Comparison of ENCODE assay signal across 33 cellular contexts in genomic region chr1:205028954-205029353, GRCh38. TPM values are rescaled to one million over a fixed set of nuclear protein-coding genes. Genes with fewer than 3 reads are reported as not detected.
"Had no signal": no experiment of that assay in that cellular context is flagged by ENCODE, and none has a peak within 500 bp of the region (broad histone marks: within the 10 kb centered on the region; RNA-seq: fewer than 3 reads in every experiment).

No MANE protein-coding gene starts in this region.

- H3K4me3 ChIP-seq: coronary artery, hepatocyte, left ventricle myocardium inferior, ovary, psoas muscle, thyroid gland, upper lobe of right lung had no signal

- DNase-seq: activated B cell treated with CpG ODN at 0.5 μM for 24 hours; activated CD4-positive, alpha-beta T cell treated with anti-CD3 and anti-CD28 coated beads for 4 hours; activated CD4-positive, alpha-beta T cell treated with anti-CD3 and anti-CD28 coated beads, Interleukin-2, amount 50 U/mL, for 48 hours; activated effector memory CD4-positive, alpha-beta T cell treated with Interleukin-2 at 50 U/mL for 16 hours; activated naive CD4-positive, alpha-beta T cell treated with anti-CD3 and anti-CD28 coated beads for 36 hours; activated naive CD8-positive, alpha-beta T cell treated with anti-CD3 and anti-CD28 coated beads, Interleukin-2, amount 10 ng/mL, durations not matched to agents 7 days and 5 days; activated T-cell treated with anti-CD3 and anti-CD28 coated beads, Interleukin-2, amount 50 U/mL, for 72 hours; amniotic stem cell; cerebellar nuclear complex; erythroblast; foreskin keratinocyte; immature natural killer cell; left ventricle myocardium inferior; naive thymus-derived CD8-positive, alpha-beta T cell; ovary; psoas muscle; right cardiac atrium; stimulated activated CD4-positive, alpha-beta T cell treated with anti-CD3 and anti-CD28 coated beads, Interleukin-4, amount 100 ng/mL, for 24 hours; stimulated activated naive CD8-positive, alpha-beta T cell treated with anti-CD3 and anti-CD28 coated beads, Interleukin-15, Interleukin-2, amounts not matched to agents 100 U/mL and 50 U/mL, for 24 hours; substantia nigra; T1000; thyroid gland; upper lobe of right lung had no signal

- H3K36me3 ChIP-seq: left ventricle myocardium inferior, neutrophil, ovary, thyroid gland, upper lobe of right lung had no signal

- H3K79me2 ChIP-seq: hepatocyte had no signal

- H3K4me1 Mint-ChIP-seq: activated B cell treated with CpG ODN at 0.5 μM for 24 hours; activated naive CD8-positive, alpha-beta T cell treated with anti-CD3 and anti-CD28 coated beads, Interleukin-2, amount 10 ng/mL, durations not matched to agents 7 days and 5 days; immature natural killer cell; mesothelial cell of epicardium had no signal

- H3K27ac Mint-ChIP-seq: activated B cell treated with CpG ODN at 0.5 μM for 24 hours; activated naive CD4-positive, alpha-beta T cell treated with anti-CD3 and anti-CD28 coated beads for 36 hours; activated naive CD8-positive, alpha-beta T cell treated with anti-CD3 and anti-CD28 coated beads, Interleukin-2, amount 10 ng/mL, durations not matched to agents 7 days and 5 days; activated T-cell treated with anti-CD3 and anti-CD28 coated beads, Interleukin-2, amount 50 U/mL, for 72 hours; immature natural killer cell; mesothelial cell of epicardium; T-helper 1 cell treated with Interleukin-12 subunit alpha and Interleukin-12 subunit beta and Interleukin-4 antibody, amounts not matched to agents 30 μg/mL and 1 μg/mL, for 36 hours had no signal

- H3K9me3 Mint-ChIP-seq: activated B cell treated with CpG ODN at 0.5 μM for 24 hours; activated naive CD4-positive, alpha-beta T cell treated with anti-CD3 and anti-CD28 coated beads for 36 hours; activated naive CD8-positive, alpha-beta T cell treated with anti-CD3 and anti-CD28 coated beads, Interleukin-2, amount 10 ng/mL, durations not matched to agents 7 days and 5 days; activated T-cell treated with anti-CD3 and anti-CD28 coated beads, Interleukin-2, amount 50 U/mL, for 72 hours; immature natural killer cell; mesothelial cell of epicardium; naive thymus-derived CD8-positive, alpha-beta T cell; T-helper 1 cell treated with Interleukin-12 subunit alpha and Interleukin-12 subunit beta and Interleukin-4 antibody, amounts not matched to agents 30 μg/mL and 1 μg/mL, for 36 hours had no signal

- H3K9me3 ChIP-seq: left ventricle myocardium inferior, neutrophil, ovary, psoas muscle, thyroid gland, upper lobe of right lung had no signal

- ATAC-seq: activated T-cell treated with anti-CD3 and anti-CD28 coated beads, Interleukin-2, amount 50 U/mL, for 72 hours; foreskin keratinocyte; naive thymus-derived CD8-positive, alpha-beta T cell; psoas muscle; right cardiac atrium; stimulated activated naive CD8-positive, alpha-beta T cell treated with anti-CD3 and anti-CD28 coated beads, Interleukin-15, Interleukin-2, amounts not matched to agents 100 U/mL and 50 U/mL, for 24 hours; upper lobe of right lung had no signal

- H3K4me3 Mint-ChIP-seq: activated B cell treated with CpG ODN at 0.5 μM for 24 hours; activated naive CD4-positive, alpha-beta T cell treated with anti-CD3 and anti-CD28 coated beads for 36 hours; activated naive CD8-positive, alpha-beta T cell treated with anti-CD3 and anti-CD28 coated beads, Interleukin-2, amount 10 ng/mL, durations not matched to agents 7 days and 5 days; activated T-cell treated with anti-CD3 and anti-CD28 coated beads, Interleukin-2, amount 50 U/mL, for 72 hours; immature natural killer cell; mesothelial cell of epicardium; naive thymus-derived CD8-positive, alpha-beta T cell; T-helper 1 cell treated with Interleukin-12 subunit alpha and Interleukin-12 subunit beta and Interleukin-4 antibody, amounts not matched to agents 30 μg/mL and 1 μg/mL, for 36 hours had no signal

- H3K27ac ChIP-seq: coronary artery, foreskin keratinocyte, hepatocyte, left ventricle myocardium inferior, neutrophil, ovary, psoas muscle, thyroid gland, upper lobe of right lung had no signal

- FAIRE-seq: bronchial epithelial cell had no signal

- H3K27me3 ChIP-seq: hepatocyte, ovary, thyroid gland had no signal

- H2AFZ ChIP-seq: hepatocyte had no signal

- H3K4me1 ChIP-seq: foreskin keratinocyte, left ventricle myocardium inferior, psoas muscle, thyroid gland, upper lobe of right lung had no signal

- H3K4me2 ChIP-seq: hepatocyte had no signal

RNA-seq across cellular contexts. Expression of gene CNTN2, which starts 14.1 kb away (rescaled TPM):
- total RNA-seq: activated B cell treated with CpG ODN at 0.5 μM for 24 hours; activated CD8-positive, alpha-beta memory T cell treated with anti-CD3 and anti-CD28 coated beads for 36 hours; activated naive CD4-positive, alpha-beta T cell treated with anti-CD3 and anti-CD28 coated beads for 36 hours; activated naive CD8-positive, alpha-beta T cell treated with anti-CD3 and anti-CD28 coated beads, Interleukin-2, amount 10 ng/mL, durations not matched to agents 7 days and 5 days; activated T-cell treated with anti-CD3 and anti-CD28 coated beads, Interleukin-2, amount 50 U/mL, for 72 hours; foreskin keratinocyte; glomerular endothelial cell; kidney epithelial cell; lung microvascular endothelial cell; naive thymus-derived CD8-positive, alpha-beta T cell; upper lobe of right lung had no signal
- polyA plus RNA-seq: foreskin keratinocyte; hepatocyte; immature natural killer cell; naive thymus-derived CD8-positive, alpha-beta T cell had no signal

RNA-seq across cellular contexts. Expression of gene TMEM81, which starts 55.3 kb away (rescaled TPM):
- polyA plus RNA-seq: hepatocyte had no signal
